Comparison of ENCODE assay signal across 9 cellular contexts in genomic region chr13:60431108-60431700, GRCh38. TPM values are rescaled to one million over a fixed set of nuclear protein-coding genes. Genes with fewer than 3 reads are reported as not detected.
DNase-seq lines count a peak whose midpoint lies in the region; ATAC-seq and TF ChIP-seq lines count a peak whose summit lies in the region.
"Had no signal": no experiment of that assay in that cellular context is flagged by ENCODE, and none has a peak within 500 bp of the region (broad histone marks: within the 10 kb centered on the region; RNA-seq: fewer than 3 reads in every experiment).

No MANE protein-coding gene starts in this region.

- H3K9me2 ChIP-seq in PC-3 (replicated peaks; ENCODE audit: low read length) = no peaks in the 10 kb centered on the region

- CTCF ChIA-PET in PC-3 (lab: Charles Lee) = interaction anchor here (0.5 to 0.9 kb wide), 7 partner anchors 34 to 1354 kb away, joined by 3 to 5 read pairs (median 4); partner anchors contain the start of gene TDRD3

- H3K27me3 ChIP-seq in PC-3 (ENCODE audit: low read length) = no peaks in the 10 kb centered on the region

- peak; percentile 77 for TF ChIP-seq CTCF in PC-3 (conservative IDR thresholded peaks at IDR 0.05; ENCODE audit: low read depth, low read length)

- no peak overlapping the region for H2AFZ ChIP-seq in PC-3 (ENCODE audit: low read length)

- peaks cover 26% of the 10 kb centered on the region for H3K4me1 Mint-ChIP-seq in memory B cell

- no peak overlapping the region for H3K27ac ChIP-seq in PC-3 (ENCODE audit: low read length)
- H3K27ac ChIP-seq: epithelial cell of prostate had no signal

- DNase-seq in activated CD4-positive, CD25-positive, alpha-beta regulatory T cell (lab: John Stamatoyannopoulos, UW) = no peak
- DNase-seq in HuH-7.5 (ENCODE audit: low spot score) (peak; percentile 5), PC-3 (peak; percentile 61), dermis microvascular lymphatic vessel endothelial cell (ENCODE audit: low read depth in 2 of 2) (peak; percentile 64 to 69), memory B cell (ENCODE audit: low spot score in 2 of 2) (peak in 1 of 2 donors; percentile 39)
- no peak for DNase-seq in effector CD4-positive, alpha-beta T cell

- no peak overlapping the region for H3K9ac ChIP-seq in PC-3 (ENCODE audit: low read length)

- H3K9me3 ChIP-seq in PC-3 (ENCODE audit: low read length) = no peaks in the 10 kb centered on the region

- BruUV-seq in PC-3 (replicated peaks; lab: Mats Ljungman, UMichigan) = no TSS peak

- peak; percentile 59 to 68 for ATAC-seq in activated CD4-positive, CD25-positive, alpha-beta regulatory T cell treated with anti-CD3 and anti-CD28 coated beads, Interleukin-2, amount 50 U/mL, for 24 hours
- peak; percentile 74 for ATAC-seq in GM21723 (IDR thresholded peaks at IDR 0.05; ENCODE audit: unreplicated experiment)
- ATAC-seq in PC-3 = peak; percentile 73
- ATAC-seq in memory B cell (ENCODE audit: low read depth) = peak; percentile 70

- H3K4me2 ChIP-seq in PC-3 (ENCODE audit: low read length) = no peak overlapping the region

- no peaks in the 10 kb centered on the region for H3F3A ChIP-seq in PC-3 (ENCODE audit: low read length, unreplicated experiment)

- no peaks in the 10 kb centered on the region; the same call in 1 of the 2 replicates for H3K36me3 ChIP-seq in PC-3 (ENCODE audit: low read depth, low read length)

- no peaks in the 10 kb centered on the region for H3K27me3 Mint-ChIP-seq in memory B cell

- no peaks in the 10 kb centered on the region for H3K36me3 Mint-ChIP-seq in memory B cell

- peaks cover 1% of the 10 kb centered on the region for H3K9me3 Mint-ChIP-seq in memory B cell

- H3K79me2 ChIP-seq in PC-3 (ENCODE audit: low read length) = no peaks in the 10 kb centered on the region

- no peaks in the 10 kb centered on the region for H4K20me1 ChIP-seq in PC-3 (ENCODE audit: low read length)

- no peak overlapping the region for H3K4me3 Mint-ChIP-seq in memory B cell

- no peak overlapping the region for H3K27ac Mint-ChIP-seq in memory B cell

- H3K4me1 ChIP-seq in PC-3 (ENCODE audit: insufficient read depth, low read length) = no peaks in the 10 kb centered on the region

- intact Hi-C loops in PC-3 (cut with micrococcal nuclease) = loop anchor here (1.0 to 10.0 kb wide), 6 partner anchors 35 to 750 kb away; no protein-coding TSS in a partner anchor

- POLR2A ChIA-PET in PC-3 (lab: Charles Lee; ENCODE audit: unreplicated experiment) = no interaction called here

- no peak overlapping the region for H3K4me3 ChIP-seq in PC-3 (ENCODE audit: low read length)

RNA-seq across cellular contexts. Expression of gene TDRD3, which starts 34.2 kb away (rescaled TPM):
- 5.8 and 7.5 TPM in 2 replicates for total RNA-seq in PC-3 (2014; rRNA removed)
- 8.1 and 8.2 TPM in 2 replicates for total RNA-seq in dermis microvascular lymphatic vessel endothelial cell

Comparison
In these comparisons a context has a peak if more than half of its experiments do, and no peak if none do; other contexts are left out.
1. DNase-seq: peak in HuH-7.5 (single experiment), PC-3 (single experiment) and dermis microvascular lymphatic vessel endothelial cell (2 of 2); none in activated CD4-positive, CD25-positive, alpha-beta regulatory T cell (0 of 4) and effector CD4-positive, alpha-beta T cell (single experiment).
2. Peak in every context shown above with its lines, with median percentiles within 50 percentile points of each other: ATAC-seq.